ENCODE assay signal across 13 cellular contexts in genomic region chr12:98352835-98353234, GRCh38.
DNase-seq lines count a peak whose midpoint lies in the region; ATAC-seq and TF ChIP-seq lines count a peak whose summit lies in the region.
"Had no signal": no experiment of that assay in that cellular context is flagged by ENCODE, and none has a peak within 500 bp of the region (broad histone marks: within the 10 kb centered on the region; RNA-seq: fewer than 3 reads in every experiment).

No MANE protein-coding gene starts in this region.

- H3K27me3 Mint-ChIP-seq in stimulated activated naive CD8-positive, alpha-beta T cell treated with anti-CD3 and anti-CD28 coated beads, Interleukin-15, amount 100 ng/mL, for 72 hours, result no peaks in the 10 kb centered on the region
- no peaks in the 10 kb centered on the region for H3K27me3 Mint-ChIP-seq in chondrocyte (ENCODE audit: low read depth)

- H3K18ac ChIP-seq in IMR-90 (ENCODE audit: low read depth, low read length), result no peak overlapping the region

- no peak overlapping the region for H2BK20ac ChIP-seq in IMR-90 (ENCODE audit: low read depth, low read length)

- in situ Hi-C loops in IMR-90 (cut with MboI; ENCODE audit: low sequenced_read_pairs), result no loop called here

- no TSS peak for BruUV-seq in IMR-90 (replicated peaks; lab: Mats Ljungman, UMichigan)

- WGBS in IMR-90 (ENCODE audit: extremely low coverage in 2 of 2, insufficient read length in 1 of 2), 2 experiments, result no CpG with 5 or more reads among the region's 3 CpGs

- H3K27ac ChIP-seq in IMR-90 (ENCODE audit: insufficient read depth, low read length), result no peak overlapping the region
- H3K27ac ChIP-seq: cardiac muscle cell, thyroid gland had no signal

- H3K9me1 ChIP-seq in IMR-90 (ENCODE audit: insufficient read depth, low read length), result no peaks in the 10 kb centered on the region

- H3K79me1 ChIP-seq in IMR-90 (ENCODE audit: low read depth in 1 of 2, low read length in 2 of 2), result no peaks in the 10 kb centered on the region

- no peak for TF ChIP-seq POLR2A in IMR-90 (IDR thresholded peaks at IDR 0.05; ENCODE audit: low read depth, low read length)

- no peaks in the 10 kb centered on the region for H4K20me1 ChIP-seq in IMR-90 (ENCODE audit: insufficient read depth, low read length)

- POLR2A ChIA-PET in IMR-90 (lab: Charles Lee; ENCODE audit: unreplicated experiment), result no interaction called here

- TF ChIP-seq CTCF in IMR-90 (conservative IDR thresholded peaks at IDR 0.05; ENCODE audit: low read depth, low read length) (no peak), chondrocyte (IDR thresholded peaks at IDR 0.05) (no peak)

- no peak overlapping the region for H3K9ac ChIP-seq in IMR-90 (ENCODE audit: low read depth, low read length)

- no peak overlapping the region for H4K91ac ChIP-seq in IMR-90 (ENCODE audit: insufficient read depth, low read depth, low read length)

- H3K4me1 Mint-ChIP-seq in stimulated activated naive CD8-positive, alpha-beta T cell treated with anti-CD3 and anti-CD28 coated beads, Interleukin-15, amount 100 ng/mL, for 72 hours, result no peaks in the 10 kb centered on the region
- H3K4me1 Mint-ChIP-seq in chondrocyte (ENCODE audit: low read depth), result peaks cover 20% of the 10 kb centered on the region

- H4K5ac ChIP-seq in IMR-90 (ENCODE audit: low read depth, low read length), result no peak overlapping the region

- no peaks in the 10 kb centered on the region for H3K4me1 ChIP-seq in IMR-90 (ENCODE audit: control insufficient read depth, insufficient read depth, low read length)
- H3K4me1 ChIP-seq: thyroid gland had no signal

- no peak overlapping the region for H2BK120ac ChIP-seq in IMR-90 (ENCODE audit: low read depth, low read length)

- H3K4me2 ChIP-seq in IMR-90 (ENCODE audit: low read depth, low read length), result no peak overlapping the region; the same call in 1 of the 2 replicates

- no peak overlapping the region for H4K8ac ChIP-seq in IMR-90 (ENCODE audit: low read depth in 2 of 2, low read length in 2 of 2)

- no peaks in the 10 kb centered on the region for H3K27me3 ChIP-seq in IMR-90 (ENCODE audit: control insufficient read depth, insufficient read depth, low read length)
- H3K27me3 ChIP-seq: cardiac muscle cell, thyroid gland had no signal

- CTCF ChIA-PET in IMR-90 (lab: Yijun Ruan, JAX), result interaction anchor here (1.2 kb wide), 1 partner anchor 9 kb away, joined by 5 read pairs; no protein-coding TSS in a partner anchor

- no peak overlapping the region for H2AK9ac ChIP-seq in IMR-90 (replicated peaks; ENCODE audit: low read depth, low read length, poor library complexity)

- no peak overlapping the region for H2BK5ac ChIP-seq in IMR-90 (ENCODE audit: low read depth, low read length, poor library complexity, severe bottlenecking)

- H3K36me3 ChIP-seq in IMR-90 (ENCODE audit: control insufficient read depth, insufficient read depth, low read length), result no peaks in the 10 kb centered on the region
- H3K36me3 ChIP-seq: cardiac muscle cell, thyroid gland had no signal

- no peak overlapping the region for H2AK5ac ChIP-seq in IMR-90 (ENCODE audit: low read depth, low read length)

- no peak overlapping the region for H3K27ac Mint-ChIP-seq in stimulated activated naive CD8-positive, alpha-beta T cell treated with anti-CD3 and anti-CD28 coated beads, Interleukin-15, amount 100 ng/mL, for 72 hours
- H3K27ac Mint-ChIP-seq in chondrocyte (ENCODE audit: unreplicated experiment), result peak overlapping the region; percentile 60

- no peak overlapping the region for H3K56ac ChIP-seq in IMR-90 (ENCODE audit: extremely low read depth, insufficient read depth, low read length)

- H2AFZ ChIP-seq in IMR-90 (replicated peaks; ENCODE audit: low read length, poor library complexity), result no peak overlapping the region

- H3K23ac ChIP-seq in IMR-90 (ENCODE audit: low read depth, low read length), result no peak overlapping the region

- no peaks in the 10 kb centered on the region for H3K9me3 Mint-ChIP-seq in stimulated activated naive CD8-positive, alpha-beta T cell treated with anti-CD3 and anti-CD28 coated beads, Interleukin-15, amount 100 ng/mL, for 72 hours
- no peaks in the 10 kb centered on the region for H3K9me3 Mint-ChIP-seq in chondrocyte (ENCODE audit: low read depth)

- ATAC-seq in stimulated activated naive CD8-positive, alpha-beta T cell treated with anti-CD3 and anti-CD28 coated beads, Interleukin-15, amount 100 ng/mL, for 72 hours, result peak; percentile 26
- ATAC-seq in stimulated activated naive CD8-positive, alpha-beta T cell treated with anti-CD3 and anti-CD28 coated beads, Interleukin-15, Interleukin-2, amounts not matched to agents 100 U/mL and 50 U/mL, for 24 hours, result no peak
- peak; percentile 21; the same call in 1 of the 2 replicates for ATAC-seq in IMR-90 (ENCODE audit: low read depth)
- no peak for ATAC-seq in HG03139 (IDR thresholded peaks at IDR 0.05; ENCODE audit: unreplicated experiment)

- no peak for TF ChIP-seq RAD21 in IMR-90 (IDR thresholded peaks at IDR 0.05; ENCODE audit: low read length)

- no peaks in the 10 kb centered on the region for H3K9me3 ChIP-seq in IMR-90 (ENCODE audit: control insufficient read depth, insufficient read depth, low read length)
- H3K9me3 ChIP-seq: thyroid gland had no signal

- intact Hi-C loops in IMR-90 (cut with micrococcal nuclease), result no loop called here

- no peak overlapping the region for H3K14ac ChIP-seq in IMR-90 (replicated peaks; ENCODE audit: low read depth, low read length)

- DNase-seq in stimulated activated naive CD8-positive, alpha-beta T cell treated with anti-CD3 and anti-CD28 coated beads, Interleukin-15, amount 100 ng/mL, for 72 hours, result no peak
- no peak for DNase-seq in stimulated activated naive CD8-positive, alpha-beta T cell treated with anti-CD3 and anti-CD28 coated beads, Interleukin-15, Interleukin-2, amounts not matched to agents 100 U/mL and 50 U/mL, for 24 hours
- DNase-seq in IMR-90, result no peak
- no peak for DNase-seq in chondrocyte (ENCODE audit: low spot score)
- no peak for DNase-seq in NCI-H1930 (lab: John Stamatoyannopoulos, UW)
- DNase-seq in NCI-H2107 treated with DMSO at 0.1 percent for 48 hours (lab: John Stamatoyannopoulos, UW; ENCODE audit: unreplicated experiment), result no peak
- no peak for DNase-seq in SKM-1 treated with dmso at 0.1 percent for 144 hours (lab: John Stamatoyannopoulos, UW; ENCODE audit: unreplicated experiment)
- DNase-seq: Kasumi-1, retina, RPMI8226, thyroid gland had no signal

- H3K4me3 Mint-ChIP-seq in stimulated activated naive CD8-positive, alpha-beta T cell treated with anti-CD3 and anti-CD28 coated beads, Interleukin-15, amount 100 ng/mL, for 72 hours, result no peak overlapping the region
- no peak overlapping the region for H3K4me3 Mint-ChIP-seq in chondrocyte (ENCODE audit: unreplicated experiment)

- H3K4ac ChIP-seq in IMR-90 (ENCODE audit: low read depth, low read length), result no peak overlapping the region

- dilution Hi-C loops in IMR-90 (cut with HindIII; ENCODE audit: low sequenced_read_pairs, unreplicated experiment), result no loop called here

- H3K36me3 Mint-ChIP-seq in chondrocyte (ENCODE audit: low read depth), result no peaks in the 10 kb centered on the region

- no peak overlapping the region for H3K4me3 ChIP-seq in IMR-90 (ENCODE audit: insufficient read depth, low read depth, low read length)
- H3K4me3 ChIP-seq: cardiac muscle cell, thyroid gland had no signal

- no peak overlapping the region for H2BK15ac ChIP-seq in IMR-90 (ENCODE audit: low read depth, low read length)

TF ChIP-seq in IMR-90, 13 proteins besides CTCF, POLR2A, EP300 and RAD21:
- TF ChIP-seq USF2 (IDR thresholded peaks at IDR 0.05; ENCODE audit: low read depth, low read length) (no peak), MXI1 (IDR thresholded peaks at IDR 0.05; ENCODE audit: borderline replicate concordance, low read depth, low read length) (no peak), NFE2L2 (IDR thresholded peaks at IDR 0.05; ENCODE audit: low read depth, low read length) (no peak)

Comparison
In these comparisons a context has a peak if more than half of its experiments do, and no peak if none do; other contexts are left out.
1. ATAC-seq: peak in stimulated activated naive CD8-positive, alpha-beta T cell treated with anti-CD3 and anti-CD28 coated beads, Interleukin-15, amount 100 ng/mL, for 72 hours (single experiment) and IMR-90 (single experiment); none in stimulated activated naive CD8-positive, alpha-beta T cell treated with anti-CD3 and anti-CD28 coated beads, Interleukin-15, Interleukin-2, amounts not matched to agents 100 U/mL and 50 U/mL, for 24 hours (single experiment) and HG03139 (single experiment).